8 cellular contexts compared by ENCODE assay signal in genomic region chr1:233364695-233365539, GRCh38. TPM values are rescaled to one million over a fixed set of nuclear protein-coding genes. Genes with fewer than 3 reads are reported as not detected.
A peak's percentile ranks its signal among the peaks of the same experiment; 100 is the strongest.
DNase-seq lines count a peak whose midpoint lies in the region; ATAC-seq, FAIRE-seq and TF ChIP-seq lines count a peak whose summit lies in the region.

No MANE protein-coding gene starts in this region.

- no peaks in the 10 kb centered on the region for H3K27me3 Mint-ChIP-seq in activated T-cell treated with anti-CD3 and anti-CD28 coated beads, Interleukin-2, amount 50 U/mL, for 4 hours (ENCODE audit: low read depth)

- no peak for ATAC-seq in HG03571 (IDR thresholded peaks at IDR 0.05; ENCODE audit: unreplicated experiment)
- ATAC-seq in activated T-cell treated with anti-CD3 and anti-CD28 coated beads, Interleukin-2, amount 50 U/mL, for 4 hours, result no peak

- in situ Hi-C loops in SK-MEL-5 (cut with HindIII; ENCODE audit: low pct_unique_long_range_greater_than_20kb, low sequenced_read_pairs), result no loop called here

- H3K4me1 Mint-ChIP-seq in activated T-cell treated with anti-CD3 and anti-CD28 coated beads, Interleukin-2, amount 50 U/mL, for 4 hours (ENCODE audit: low read depth), result no peaks in the 10 kb centered on the region

- no peaks in the 10 kb centered on the region for H3K36me3 Mint-ChIP-seq in activated T-cell treated with anti-CD3 and anti-CD28 coated beads, Interleukin-2, amount 50 U/mL, for 4 hours (ENCODE audit: insufficient read depth)

- DNase-seq in SK-MEL-5 (ENCODE audit: low read depth, low spot score) (peak; percentile 37), hepatic stellate cell (ENCODE audit: low spot score) (peak; percentile 9), urothelium cell line (ENCODE audit: low spot score) (no peak)
- no peak for DNase-seq in activated T-cell treated with anti-CD3 and anti-CD28 coated beads, Interleukin-2, amount 50 U/mL, for 4 hours
- no peak for DNase-seq in stimulated activated CD4-positive, alpha-beta T cell treated with anti-CD3 and anti-CD28 coated beads, Interleukin-2, amount 100 ng/mL, for 24 hours

- no peak overlapping the region for H3K4me3 Mint-ChIP-seq in activated T-cell treated with anti-CD3 and anti-CD28 coated beads, Interleukin-2, amount 50 U/mL, for 4 hours

- FAIRE-seq in A204.1 (lab: Jason Lieb, UNC), result peak; percentile 95
- FAIRE-seq in urothelium cell line (lab: Jason Lieb, UNC), result no peak

- TF ChIP-seq CTCF in GM12873 (IDR thresholded peaks at IDR 0.05; ENCODE audit: insufficient read depth, low read depth, low read length, missing control alignments), result peak; percentile 50

- no peaks in the 10 kb centered on the region for H3K9me3 Mint-ChIP-seq in activated T-cell treated with anti-CD3 and anti-CD28 coated beads, Interleukin-2, amount 50 U/mL, for 4 hours

RNA-seq across cellular contexts. Expression of gene MAP3K21, which starts 37.4 kb away (rescaled TPM):
- 1.4 and 2.3 TPM in 2 replicates for total RNA-seq in SK-MEL-5 (2014; rRNA removed; shearing (Covaris generic))
- polyA plus RNA-seq in SK-MEL-5 (2015; cell fraction: cytosol; rRNA removed), result 2.3 and 2.5 TPM in 2 replicates
- polyA plus RNA-seq in SK-MEL-5 (2015; cell fraction: nucleus; rRNA removed), result 4.0 and 5.2 TPM in 2 replicates
- 1 to 10 TPM; 1.0 to 1.1 (median 1.0) TPM for total RNA-seq in activated T-cell treated with anti-CD3 and anti-CD28 coated beads, Interleukin-2, amount 50 U/mL, for 4 hours

Comparison
In these comparisons a context has a peak if more than half of its experiments do, and no peak if none do; other contexts are left out.
1. DNase-seq: peak in SK-MEL-5 (single experiment) and hepatic stellate cell (single experiment); none in urothelium cell line (single experiment), activated T-cell treated with anti-CD3 and anti-CD28 coated beads, Interleukin-2, amount 50 U/mL, for 4 hours (single experiment) and stimulated activated CD4-positive, alpha-beta T cell treated with anti-CD3 and anti-CD28 coated beads, Interleukin-2, amount 100 ng/mL, for 24 hours (0 of 2).